Comparison of ENCODE assay signal across 9 cellular contexts in the genomic region with DNA sequence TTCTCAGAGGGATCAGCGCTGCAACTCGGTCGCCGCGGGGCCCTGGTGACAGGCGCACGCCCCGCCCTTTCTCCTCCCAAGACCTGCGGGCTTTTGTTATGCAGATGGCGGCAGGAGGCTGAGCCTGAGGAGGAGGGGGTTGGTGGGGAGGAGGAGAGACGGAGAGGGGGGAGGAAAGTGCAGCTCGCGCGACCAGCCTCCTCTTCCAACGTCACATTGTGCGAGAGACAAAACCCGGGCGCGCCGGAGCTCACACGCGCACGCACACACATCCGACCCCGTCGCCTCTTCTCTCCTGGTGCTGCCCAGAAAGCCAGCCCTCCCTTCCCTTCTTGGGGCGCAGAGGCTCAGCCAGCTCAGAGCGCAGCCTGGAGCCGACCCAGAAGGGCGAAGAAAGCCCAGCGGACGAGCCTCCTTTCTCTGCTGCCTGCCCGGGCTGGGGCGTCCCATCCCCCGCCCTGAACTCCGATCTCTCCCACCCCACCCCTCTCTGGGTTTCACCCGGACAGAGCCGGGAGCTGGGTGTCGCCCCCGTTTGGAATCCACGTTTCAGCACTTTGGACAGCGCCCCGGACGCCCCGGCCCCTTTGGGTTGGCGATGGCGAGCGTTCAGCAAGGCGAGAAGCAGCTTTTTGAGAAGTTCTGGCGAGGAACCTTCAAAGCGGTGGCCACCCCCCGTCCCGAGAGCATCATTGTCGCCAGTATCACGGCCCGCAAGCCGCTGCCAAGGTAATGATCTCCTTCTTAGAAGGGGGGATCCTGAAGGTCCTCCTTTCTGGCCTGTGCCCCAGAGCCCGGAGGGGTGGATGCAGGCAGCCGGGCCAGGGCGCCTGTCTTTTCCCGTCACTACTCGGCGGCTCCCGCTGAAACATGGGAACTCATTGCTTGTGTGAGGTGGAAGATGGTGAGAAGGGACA. TPM values are rescaled to one million over a fixed set of nuclear protein-coding genes. Genes with fewer than 3 reads are reported as not detected.
DNase-seq lines count a peak whose midpoint lies in the region; ATAC-seq and TF ChIP-seq lines count a peak whose summit lies in the region.
"Had no signal": no experiment of that assay in that cellular context is flagged by ENCODE, and none has a peak within 500 bp of the region (broad histone marks: within the 10 kb centered on the region; RNA-seq: fewer than 3 reads in every experiment).

A gene with protein sequence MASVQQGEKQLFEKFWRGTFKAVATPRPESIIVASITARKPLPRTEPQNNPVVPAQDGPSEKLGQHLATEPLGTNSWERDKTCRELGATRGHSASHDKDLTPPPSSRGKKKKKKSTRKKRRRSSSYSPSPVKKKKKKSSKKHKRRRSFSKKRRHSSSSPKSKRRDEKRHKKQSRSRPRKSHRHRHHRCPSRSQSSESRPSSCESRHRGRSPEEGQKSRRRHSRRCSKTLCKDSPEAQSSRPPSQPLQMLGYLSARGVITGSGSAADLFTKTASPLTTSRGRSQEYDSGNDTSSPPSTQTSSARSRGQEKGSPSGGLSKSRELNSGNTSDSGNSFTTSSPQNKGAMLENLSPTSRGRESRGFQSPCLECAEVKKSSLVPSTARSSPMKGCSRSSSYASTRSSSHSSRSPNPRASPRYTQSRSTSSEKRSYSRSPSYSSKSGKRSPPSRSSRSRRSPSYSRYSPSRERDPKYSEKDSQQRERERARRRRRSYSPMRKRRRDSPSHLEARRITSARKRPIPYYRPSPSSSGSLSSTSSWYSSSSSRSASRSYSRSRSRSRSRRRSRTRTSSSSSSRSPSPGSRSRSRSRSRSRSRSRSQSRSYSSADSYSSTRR (plus strand): TSS at position 257 of the 917 bp plus-strand sequence. CDS start 342 bp downstream, at position 599.

- H3K4ac ChIP-seq in mesendoderm (ENCODE audit: low read depth, low read length): no peak within 1 kb of the TSS

- no peak for TF ChIP-seq POLR2A in spleen (IDR thresholded peaks at IDR 0.05)

- CTCF ChIA-PET in mammary epithelial cell (lab: Charles Lee; ENCODE audit: low non-redundant PET): no interaction called here

- no peaks in the 10 kb centered on the region for H3K4me1 ChIP-seq in mesendoderm (ENCODE audit: control insufficient read depth, low read depth, low read length)
- peaks cover 0 to 13% (median 1%) of the 10 kb centered on the region in 6 donors for H3K4me1 ChIP-seq in spleen
- no peaks in the 10 kb centered on the region for H3K4me1 ChIP-seq in mammary epithelial cell (ENCODE audit: insufficient read depth, low read length)

- no TSS peak for BruUV-seq in mammary epithelial cell (replicated peaks; lab: Mats Ljungman, UMichigan)

- peak within 1 kb of the TSS; percentile 73 for H3K4me2 ChIP-seq in mesendoderm (ENCODE audit: low read length)
- H3K4me2 ChIP-seq in mammary epithelial cell (ENCODE audit: insufficient read depth, low read depth, low read length): no peak within 1 kb of the TSS

- H2BK120ac ChIP-seq in mesendoderm (ENCODE audit: low read depth, low read length): no peak within 1 kb of the TSS

- H3K9ac ChIP-seq in mesendoderm (ENCODE audit: low read length) (peak within 1 kb of the TSS; percentile 54), mammary epithelial cell (ENCODE audit: insufficient read depth, low read length) (no peak within 1 kb of the TSS)

- dilution Hi-C loops in mammary epithelial cell (cut with HindIII; ENCODE audit: low sequenced_read_pairs): no loop called here

- no peak for ATAC-seq in HG03469 (IDR thresholded peaks at IDR 0.05; ENCODE audit: unreplicated experiment)

- no peak within 1 kb of the TSS for H4K8ac ChIP-seq in mesendoderm (ENCODE audit: low read depth, low read length)

- no peaks in the 10 kb centered on the region for H3K79me1 ChIP-seq in mesendoderm (ENCODE audit: low read length)

- no peak within 1 kb of the TSS for H2AK5ac ChIP-seq in mesendoderm (ENCODE audit: low read length)

- H3K27me3 ChIP-seq in mesendoderm (ENCODE audit: insufficient read depth, low read length, poor library complexity) (peaks cover 18% of the 10 kb centered on the region), spleen (replicated peaks in 1 of 7) (peaks cover 3 to 89% (median 26%) of the 10 kb centered on the region in 7 donors), mammary epithelial cell (ENCODE audit: insufficient read depth, low read length) (no peaks in the 10 kb centered on the region)

- in situ Hi-C loops in mammary epithelial cell (cut with MboI; ENCODE audit: low sequenced_read_pairs in 2 of 2): no loop called here

- H4K20me1 ChIP-seq in mammary epithelial cell (ENCODE audit: insufficient read depth, low read length): no peaks in the 10 kb centered on the region

- peak within 1 kb of the TSS; percentile 29 for H3K4me3 ChIP-seq in mesendoderm (ENCODE audit: low read length)
- peak within 1 kb of the TSS in 1 of 8 donors; percentile 1 for H3K4me3 ChIP-seq in spleen
- no peak within 1 kb of the TSS for H3K4me3 ChIP-seq in mammary epithelial cell (replicated peaks in 1 of 3; ENCODE audit: insufficient read depth in 1 of 3, low read depth in 2 of 3, low read length in 3 of 3)

- H3K79me2 ChIP-seq in mesendoderm (ENCODE audit: control insufficient read depth, insufficient read depth, low read length): no peaks in the 10 kb centered on the region
- H3K79me2 ChIP-seq in mammary epithelial cell (ENCODE audit: insufficient read depth, low read length): no peaks in the 10 kb centered on the region

- intact Hi-C loops in spleen (cut with DNase I; ENCODE audit: low total_unique reads) (no loop called here), mammary epithelial cell (cut with micrococcal nuclease) (no loop called here)

- H3K18ac ChIP-seq in mesendoderm (ENCODE audit: low read length): no peak within 1 kb of the TSS

- no peak within 1 kb of the TSS for H4K5ac ChIP-seq in mesendoderm (ENCODE audit: low read length)

- H2BK15ac ChIP-seq in mesendoderm (replicated peaks; ENCODE audit: low read depth): no peak within 1 kb of the TSS

- no peaks in the 10 kb centered on the region for H3K9me3 ChIP-seq in spleen
- H3K9me3 ChIP-seq in mammary epithelial cell (replicated peaks; ENCODE audit: insufficient read depth, low read length): peaks cover 3% of the 10 kb centered on the region

- H3K23ac ChIP-seq in mesendoderm (ENCODE audit: low read length): no peak within 1 kb of the TSS

- H3K27ac ChIP-seq in mesendoderm (ENCODE audit: low read depth, low read length) (no peak within 1 kb of the TSS), spleen (no peak within 1 kb of the TSS), mammary epithelial cell (ENCODE audit: insufficient read depth, low read depth, low read length) (no peak within 1 kb of the TSS)

- H3K56ac ChIP-seq in mesendoderm (ENCODE audit: low read length): peak within 1 kb of the TSS; percentile 42

- TF ChIP-seq CTCF in spleen (IDR thresholded peaks at IDR 0.05 in 8 of 11, conservative IDR thresholded peaks at IDR 0.05 in 3 of 11) (no peak), mammary epithelial cell (conservative IDR thresholded peaks at IDR 0.05 in 1 of 2, IDR thresholded peaks at IDR 0.05 in 1 of 2; ENCODE audit: extremely low read depth in 1 of 2, insufficient read depth in 1 of 2, low read depth in 1 of 2, low read length in 2 of 2) (no peak)

- no peak within 1 kb of the TSS for H2AFZ ChIP-seq in mammary epithelial cell (ENCODE audit: low read depth, low read length)

- H2BK5ac ChIP-seq in mesendoderm (ENCODE audit: low read length): no peak within 1 kb of the TSS

- no peaks in the 10 kb centered on the region for H3K36me3 ChIP-seq in mesendoderm (ENCODE audit: control insufficient read depth, insufficient read depth, low read length)
- H3K36me3 ChIP-seq in spleen: no peaks in the 10 kb centered on the region
- H3K36me3 ChIP-seq in mammary epithelial cell (ENCODE audit: insufficient read depth, low read length): no peaks in the 10 kb centered on the region

- no CpG with 5 or more reads among the region's 64 CpGs for WGBS in mesendoderm (ENCODE audit: extremely low coverage, insufficient coverage, low lambda C conversion rate)
- 4 to 9% (median 5%) methylated on average over 39 to 64 of the region's 64 CpGs for WGBS in spleen, 5 donors
- WGBS in mammary epithelial cell (ENCODE audit: low coverage, missing lambda C conversion rate): 3% methylated on average over 8 of the region's 64 CpGs

- peak; percentile 89 for DNase-seq in DMS79 treated with DMSO at 0.1 percent for 48 hours (lab: John Stamatoyannopoulos, UW)
- peak; percentile 75 for DNase-seq in NCI-H2029 treated with DMSO at 0.1 percent for 48 hours (lab: John Stamatoyannopoulos, UW)
- DNase-seq in astrocyte of the hippocampus (ENCODE audit: low read depth, low spot score): peak; percentile 13
- peak; percentile 94 for DNase-seq in mesendoderm
- DNase-seq in spleen: no peak
- no peak for DNase-seq in mammary epithelial cell
- DNase-seq in EL: no peak

RNA-seq across cellular contexts. Expression of the gene that starts here (rescaled TPM):
- 0.37 TPM for polyA plus RNA-seq in mesendoderm (2013, experiment 1 of 2)
- polyA plus RNA-seq in mesendoderm (2013, experiment 2 of 2): 0.41 TPM
- not detected for total RNA-seq in spleen
- polyA plus RNA-seq in spleen: under 1 TPM in 2 of 3 donors, not detected in 1; under 0.01 TPM
- not detected for total RNA-seq in mammary epithelial cell
- not detected for polyA plus RNA-seq in mammary epithelial cell
- polyA minus RNA-seq in mammary epithelial cell: not detected
- total RNA-seq: endothelial cell of umbilical vein had no signal
- polyA plus RNA-seq: endothelial cell of umbilical vein had no signal

Comparison
In these comparisons a context has a peak if more than half of its experiments do, and no peak if none do; other contexts are left out.
1. DNase-seq: peak in DMS79 treated with DMSO at 0.1 percent for 48 hours (single experiment), NCI-H2029 treated with DMSO at 0.1 percent for 48 hours (single experiment), astrocyte of the hippocampus (single experiment) and mesendoderm (single experiment); none in spleen (single experiment), mammary epithelial cell (single experiment) and EL (single experiment).